ENCODE assay signal across 14 cellular contexts in genomic region chr11:92552942-92553341, GRCh38.
A peak's percentile ranks its signal among the peaks of the same experiment; 100 is the strongest.
DNase-seq lines count a peak whose midpoint lies in the region; ATAC-seq, FAIRE-seq and TF ChIP-seq lines count a peak whose summit lies in the region.
"Had no signal": no experiment of that assay in that cellular context is flagged by ENCODE, and none has a peak within 500 bp of the region (broad histone marks: within the 10 kb centered on the region; RNA-seq: fewer than 3 reads in every experiment).

No MANE protein-coding gene starts in this region.

- no CpG with 5 or more reads among the region's 2 CpGs for WGBS in IMR-90 (ENCODE audit: extremely low coverage in 2 of 2, insufficient read length in 1 of 2), 2 experiments

- no peak overlapping the region for H4K5ac ChIP-seq in IMR-90 (ENCODE audit: low read depth, low read length)

- no peak overlapping the region for H3K27ac ChIP-seq in IMR-90 (ENCODE audit: insufficient read depth, low read length)
- no peak overlapping the region for H3K27ac ChIP-seq in VCaP
- H3K27ac ChIP-seq in keratinocyte (ENCODE audit: control insufficient read depth, insufficient read depth, low read length), result no peak overlapping the region
- H3K27ac ChIP-seq: skin epidermis had no signal

- no peak overlapping the region for H2BK120ac ChIP-seq in IMR-90 (ENCODE audit: low read depth, low read length)

- H3K9me3 ChIP-seq in IMR-90 (ENCODE audit: control insufficient read depth, insufficient read depth, low read length) (no peaks in the 10 kb centered on the region), keratinocyte (ENCODE audit: control insufficient read depth, low read depth, low read length) (no peaks in the 10 kb centered on the region)
- H3K9me3 ChIP-seq: mucosa of descending colon had no signal

- H3K9ac ChIP-seq in IMR-90 (ENCODE audit: low read depth, low read length), result no peak overlapping the region
- H3K9ac ChIP-seq in keratinocyte (ENCODE audit: control insufficient read depth, extremely low read depth, insufficient read depth, low read length), result no peak overlapping the region

- H4K20me1 ChIP-seq in IMR-90 (ENCODE audit: insufficient read depth, low read length) (no peaks in the 10 kb centered on the region), keratinocyte (ENCODE audit: control insufficient read depth, extremely low read depth, insufficient read depth, low read length) (no peaks in the 10 kb centered on the region)

- intact Hi-C loops in IMR-90 (cut with micrococcal nuclease), result loop anchor here (1.0 to 2.0 kb wide), 2 partner anchors 342 to 400 kb away; no protein-coding TSS in a partner anchor

- H3K4me1 Mint-ChIP-seq in activated T-cell treated with anti-CD3 and anti-CD28 coated beads, Interleukin-2, amount 50 U/mL, for 4 hours (ENCODE audit: low read depth), result no peaks in the 10 kb centered on the region
- H3K4me1 Mint-ChIP-seq: activated naive CD8-positive, alpha-beta T cell treated with anti-CD3 and anti-CD28 coated beads, Interleukin-2, amount 50 U/mL, for 24 hours had no signal

- H3K9me3 Mint-ChIP-seq in activated T-cell treated with anti-CD3 and anti-CD28 coated beads, Interleukin-2, amount 50 U/mL, for 4 hours, result peaks cover 4% of the 10 kb centered on the region
- H3K9me3 Mint-ChIP-seq: T-helper 2 cell treated with Interferon-gamma antibody and Interleukin-4, amounts not matched to agents 5 μg/mL and 100 μg/mL, for 36 hours had no signal

- H3K4me2 ChIP-seq in IMR-90 (ENCODE audit: low read depth, low read length) (no peak overlapping the region), keratinocyte (ENCODE audit: control insufficient read depth, extremely low read depth, insufficient read depth, low read depth, low read length) (no peak overlapping the region)

- H3K27me3 ChIP-seq in IMR-90 (ENCODE audit: control insufficient read depth, insufficient read depth, low read length) (no peaks in the 10 kb centered on the region), keratinocyte (ENCODE audit: control insufficient read depth, extremely low read depth, insufficient read depth, low read length) (no peaks in the 10 kb centered on the region)

- no peak overlapping the region for H2AK5ac ChIP-seq in IMR-90 (ENCODE audit: low read depth, low read length)

- no peaks in the 10 kb centered on the region for H3K79me2 ChIP-seq in keratinocyte (ENCODE audit: control insufficient read depth, insufficient read depth, low read length)

- POLR2A ChIA-PET in IMR-90 (lab: Charles Lee; ENCODE audit: unreplicated experiment), result no interaction called here

- no peak overlapping the region for H3K4me3 Mint-ChIP-seq in activated T-cell treated with anti-CD3 and anti-CD28 coated beads, Interleukin-2, amount 50 U/mL, for 4 hours
- H3K4me3 Mint-ChIP-seq: activated naive CD8-positive, alpha-beta T cell treated with anti-CD3 and anti-CD28 coated beads, Interleukin-2, amount 50 U/mL, for 24 hours; effector memory CD8-positive, alpha-beta T cell; T-helper 2 cell treated with Interferon-gamma antibody and Interleukin-4, amounts not matched to agents 5 μg/mL and 100 μg/mL, for 36 hours had no signal

- H4K8ac ChIP-seq in IMR-90 (ENCODE audit: low read depth in 2 of 2, low read length in 2 of 2), result no peak overlapping the region

- no peak overlapping the region for H4K91ac ChIP-seq in IMR-90 (ENCODE audit: insufficient read depth, low read depth, low read length)

- dilution Hi-C loops in IMR-90 (cut with HindIII; ENCODE audit: low sequenced_read_pairs, unreplicated experiment) (no loop called here), keratinocyte (cut with MboI; ENCODE audit: extremely low pct_ligation_motif_present, low sequenced_read_pairs) (no loop called here)

- no peak for FAIRE-seq in keratinocyte (lab: Jason Lieb, UNC)

- H3K27me3 Mint-ChIP-seq in activated T-cell treated with anti-CD3 and anti-CD28 coated beads, Interleukin-2, amount 50 U/mL, for 4 hours (ENCODE audit: low read depth), result no peaks in the 10 kb centered on the region
- H3K27me3 Mint-ChIP-seq: activated naive CD8-positive, alpha-beta T cell treated with anti-CD3 and anti-CD28 coated beads, Interleukin-2, amount 50 U/mL, for 24 hours; effector memory CD8-positive, alpha-beta T cell had no signal

- DNase-seq in AG09309 (ENCODE audit: low read depth) (no peak), IMR-90 (peak; percentile 4), keratinocyte (ENCODE audit: low read depth, low spot score) (no peak), GM10266 (ENCODE audit: extremely low spot score) (no peak)
- no peak for DNase-seq in activated T-cell treated with anti-CD3 and anti-CD28 coated beads, Interleukin-2, amount 50 U/mL, for 48 hours
- no peak for DNase-seq in activated T-cell treated with anti-CD3 and anti-CD28 coated beads, Interleukin-2, amount 50 U/mL, for 4 hours
- DNase-seq: activated naive CD8-positive, alpha-beta T cell treated with anti-CD3 and anti-CD28 coated beads, Interleukin-2, amount 50 U/mL, for 24 hours; effector memory CD8-positive, alpha-beta T cell; mucosa of descending colon had no signal

- no peaks in the 10 kb centered on the region for H3K36me3 Mint-ChIP-seq in activated T-cell treated with anti-CD3 and anti-CD28 coated beads, Interleukin-2, amount 50 U/mL, for 4 hours (ENCODE audit: insufficient read depth)

- H3K4ac ChIP-seq in IMR-90 (ENCODE audit: low read depth, low read length), result no peak overlapping the region

- H3K4me1 ChIP-seq in IMR-90 (ENCODE audit: control insufficient read depth, insufficient read depth, low read length), result no peaks in the 10 kb centered on the region
- H3K4me1 ChIP-seq in keratinocyte (ENCODE audit: control insufficient read depth, extremely low read depth, insufficient read depth, low read length), result no peaks in the 10 kb centered on the region

- no peak overlapping the region for H2AK9ac ChIP-seq in IMR-90 (replicated peaks; ENCODE audit: low read depth, low read length, poor library complexity)

- no peaks in the 10 kb centered on the region for H3K36me3 ChIP-seq in IMR-90 (ENCODE audit: control insufficient read depth, insufficient read depth, low read length)
- no peaks in the 10 kb centered on the region for H3K36me3 ChIP-seq in keratinocyte (ENCODE audit: control insufficient read depth in 2 of 2, extremely low read depth in 1 of 2, insufficient read depth in 2 of 2, low read length in 2 of 2)

- peak; percentile 55 for TF ChIP-seq RAD21 in IMR-90 (IDR thresholded peaks at IDR 0.05; ENCODE audit: low read length)

- CTCF ChIA-PET in IMR-90 (lab: Yijun Ruan, JAX), result interaction anchor here (0.6 kb wide), 1 partner anchor 442 kb away, joined by 3 read pairs; no protein-coding TSS in a partner anchor

- H2BK5ac ChIP-seq in IMR-90 (ENCODE audit: low read depth, low read length, poor library complexity, severe bottlenecking), result no peak overlapping the region

- no peak overlapping the region for H2BK15ac ChIP-seq in IMR-90 (ENCODE audit: low read depth, low read length)

- no peak overlapping the region for H3K18ac ChIP-seq in IMR-90 (ENCODE audit: low read depth, low read length)

- no peak for ATAC-seq in IMR-90 (ENCODE audit: low read depth)
- no peak for ATAC-seq in activated T-cell treated with anti-CD3 and anti-CD28 coated beads, Interleukin-2, amount 50 U/mL, for 4 hours
- ATAC-seq in HG03039 (IDR thresholded peaks at IDR 0.05; ENCODE audit: unreplicated experiment), result no peak
- ATAC-seq: activated naive CD8-positive, alpha-beta T cell treated with anti-CD3 and anti-CD28 coated beads, Interleukin-2, amount 50 U/mL, for 24 hours; effector memory CD8-positive, alpha-beta T cell; HCT116; mucosa of descending colon had no signal

- H2AFZ ChIP-seq in IMR-90 (replicated peaks; ENCODE audit: low read length, poor library complexity), result no peak overlapping the region
- H2AFZ ChIP-seq in keratinocyte (ENCODE audit: control insufficient read depth, low read length), result no peak overlapping the region

- H3K23ac ChIP-seq in IMR-90 (ENCODE audit: low read depth, low read length), result no peak overlapping the region

- in situ Hi-C loops in IMR-90 (cut with MboI; ENCODE audit: low sequenced_read_pairs), result no loop called here

- H3K9me1 ChIP-seq in IMR-90 (ENCODE audit: insufficient read depth, low read length) (no peaks in the 10 kb centered on the region), keratinocyte (ENCODE audit: control insufficient read depth, extremely low read depth, insufficient read depth, low read length) (no peaks in the 10 kb centered on the region)

- no peak for TF ChIP-seq POLR2A in IMR-90 (IDR thresholded peaks at IDR 0.05; ENCODE audit: low read depth, low read length)

- no peak overlapping the region for H2BK20ac ChIP-seq in IMR-90 (ENCODE audit: low read depth, low read length)

- TF ChIP-seq CTCF in AG09309 (IDR thresholded peaks at IDR 0.05; ENCODE audit: control insufficient read depth, insufficient read depth, low read depth, low read length, missing control alignments) (peak; percentile 20), IMR-90 (conservative IDR thresholded peaks at IDR 0.05; ENCODE audit: low read depth, low read length) (peak; percentile 46), VCaP (conservative IDR thresholded peaks at IDR 0.05) (peak; percentile 68), keratinocyte (optimal IDR thresholded peaks at IDR 0.05 in 1 of 3, IDR thresholded peaks at IDR 0.05 in 1 of 3, conservative IDR thresholded peaks at IDR 0.05 in 1 of 3; ENCODE audit: extremely low read depth in 1 of 3, insufficient read depth in 2 of 3, low read length in 3 of 3) (peak in 2 of 3 experiments; percentile 16 to 25), GM10266 (IDR thresholded peaks at IDR 0.05; ENCODE audit: control insufficient read depth, insufficient read depth, low read depth, missing control alignments) (no peak)

- H3K14ac ChIP-seq in IMR-90 (replicated peaks; ENCODE audit: low read depth, low read length), result no peak overlapping the region

- H3K79me1 ChIP-seq in IMR-90 (ENCODE audit: low read depth in 1 of 2, low read length in 2 of 2), result no peaks in the 10 kb centered on the region

- no peak overlapping the region for H3K56ac ChIP-seq in IMR-90 (ENCODE audit: extremely low read depth, insufficient read depth, low read length)

- H3K4me3 ChIP-seq in AG09309 (ENCODE audit: control insufficient read depth, low read depth, low read length) (no peak overlapping the region), IMR-90 (ENCODE audit: insufficient read depth, low read depth, low read length) (no peak overlapping the region), keratinocyte (ENCODE audit: control insufficient read depth in 2 of 3, extremely low read depth in 1 of 3, insufficient read depth in 2 of 3, low read depth in 1 of 3, low read length in 3 of 3) (no peak overlapping the region)
- H3K4me3 ChIP-seq: mucosa of descending colon, skin epidermis had no signal

- no TSS peak for BruUV-seq in IMR-90 (replicated peaks; lab: Mats Ljungman, UMichigan)

TF ChIP-seq in IMR-90, 13 proteins besides CTCF, POLR2A, EP300 and RAD21:
- TF ChIP-seq BHLHE40 (IDR thresholded peaks at IDR 0.05; ENCODE audit: low read depth, low read length), result no peak
- peak; percentile 47 for TF ChIP-seq SMC3 (IDR thresholded peaks at IDR 0.05; ENCODE audit: low read depth, low read length)
